In genomic region chr18:11950824-11951223, GRCh38 we compare ENCODE assay signal across 13 cellular contexts.
"Had no signal": no experiment of that assay in that cellular context is flagged by ENCODE, and none has a peak within 500 bp of the region (broad histone marks: within the 10 kb centered on the region; RNA-seq: fewer than 3 reads in every experiment).

No MANE protein-coding gene starts in this region.

- H3K27me3 ChIP-seq: breast epithelium, dorsolateral prefrontal cortex, neural progenitor cell had no signal

- ATAC-seq: right cardiac atrium; stimulated activated naive B cell treated with anti-CD40 and anti-IgM and Interleukin-4, amounts not matched to agents 10 μg/mL and 1 μg/mL and 100 μg/mL, for 72 hours had no signal

- H3K9me3 ChIP-seq: breast epithelium had no signal

- H3K27ac ChIP-seq: breast epithelium, dorsolateral prefrontal cortex, neural progenitor cell had no signal

- DNase-seq: activated CD4-positive, alpha-beta memory T cell treated with anti-CD3 and anti-CD28 coated beads for 36 hours; activated naive CD8-positive, alpha-beta T cell treated with anti-CD3 and anti-CD28 coated beads, Interleukin-2, amount 10 ng/mL, durations not matched to agents 7 days and 5 days; activated T-cell treated with anti-CD3 and anti-CD28 coated beads, Interleukin-2, amount 50 U/mL, for 48 hours; anterior cingulate cortex; dorsolateral prefrontal cortex; right cardiac atrium; stimulated activated CD4-positive, alpha-beta T cell treated with anti-CD3 and anti-CD28 coated beads, Interleukin-1b, Interleukin-23, amount 100 ng/mL, for 48 hours; stimulated activated naive B cell treated with anti-CD40 and anti-IgM and Interleukin-4, amounts not matched to agents 10 μg/mL and 1 μg/mL and 100 μg/mL, for 72 hours; substantia nigra; T-helper 9 cell had no signal

- H3K9ac ChIP-seq: neural progenitor cell had no signal

- H3K4me2 ChIP-seq: smooth muscle cell had no signal

- H3K4me1 ChIP-seq: breast epithelium had no signal

- H3K36me3 ChIP-seq: breast epithelium, neural progenitor cell had no signal

- H3K4me3 ChIP-seq: breast epithelium, dorsolateral prefrontal cortex, neural progenitor cell, smooth muscle cell had no signal
